In genomic region chr12:68240079-68240478, GRCh38 we compare ENCODE assay signal across 11 cellular contexts. TPM values are rescaled to one million over a fixed set of nuclear protein-coding genes. Genes with fewer than 3 reads are reported as not detected.
A peak's percentile ranks its signal among the peaks of the same experiment; 100 is the strongest.
DNase-seq lines count a peak whose midpoint lies in the region; ATAC-seq, FAIRE-seq and TF ChIP-seq lines count a peak whose summit lies in the region.
"Had no signal": no experiment of that assay in that cellular context is flagged by ENCODE, and none has a peak within 500 bp of the region (broad histone marks: within the 10 kb centered on the region; RNA-seq: fewer than 3 reads in every experiment).

No MANE protein-coding gene starts in this region.

- CTCF ChIA-PET in BJ (lab: Yijun Ruan, JAX) = no interaction called here
- CTCF ChIA-PET in IMR-90 (lab: Yijun Ruan, JAX) = no interaction called here
- CTCF ChIA-PET in K562 (lab: Yijun Ruan, JAX; ENCODE audit: low intra/inter-chr PET ratio) = no interaction called here

- H3K79me2 ChIP-seq in K562 (ENCODE audit: control insufficient read depth, insufficient read depth, low read length) = no peaks in the 10 kb centered on the region

- H2AK5ac ChIP-seq in IMR-90 (ENCODE audit: low read depth, low read length) = no peak overlapping the region

- H3K27me3 ChIP-seq in BJ (ENCODE audit: control insufficient read depth, insufficient read depth, low read length) (no peaks in the 10 kb centered on the region), IMR-90 (ENCODE audit: control insufficient read depth, insufficient read depth, low read length) (no peaks in the 10 kb centered on the region), K562 (ENCODE audit: control insufficient read depth in 2 of 2, insufficient read depth in 2 of 2, low read length in 2 of 2) (no peaks in the 10 kb centered on the region), spleen (replicated peaks in 1 of 7) (no peaks in the 10 kb centered on the region)

- no peak overlapping the region for H3K14ac ChIP-seq in IMR-90 (replicated peaks; ENCODE audit: low read depth, low read length)

- POLR2A ChIA-PET in BJ (lab: Charles Lee) = no interaction called here
- POLR2A ChIA-PET in IMR-90 (lab: Charles Lee; ENCODE audit: unreplicated experiment) = no interaction called here
- POLR2A ChIA-PET in K562 (lab: Yijun Ruan, JAX) = no interaction called here

- H3K4me3 ChIP-seq in BJ (ENCODE audit: low read depth, low read length) = no peak overlapping the region
- no peak overlapping the region for H3K4me3 ChIP-seq in IMR-90 (ENCODE audit: insufficient read depth, low read depth, low read length)
- H3K4me3 ChIP-seq in K562 = no peak overlapping the region
- H3K4me3 ChIP-seq in mesodermal cell (ENCODE audit: extremely low read depth, insufficient read depth, low read length, poor library complexity, severe bottlenecking) = no peak overlapping the region
- H3K4me3 ChIP-seq in spleen = no peak overlapping the region
- H3K4me3 ChIP-seq: psoas muscle, thoracic aorta had no signal

- no peak for TF ChIP-seq POLR2A in IMR-90 (IDR thresholded peaks at IDR 0.05; ENCODE audit: low read depth, low read length)
- TF ChIP-seq POLR2A in K562 (conservative IDR thresholded peaks at IDR 0.05) = no peak
- TF ChIP-seq POLR2A in spleen (IDR thresholded peaks at IDR 0.05) = no peak

- H3K4ac ChIP-seq in IMR-90 (ENCODE audit: low read depth, low read length) = 0 out of 2 replicates have a peak overlapping the region, but pooled peaks have one; percentile 1

- no peak overlapping the region for H3K9ac ChIP-seq in IMR-90 (ENCODE audit: low read depth, low read length)
- H3K9ac ChIP-seq in K562 (ENCODE audit: insufficient read depth in 1 of 2, low read depth in 2 of 2, low read length in 2 of 2) = no peak overlapping the region

- no peaks in the 10 kb centered on the region for H3K36me3 ChIP-seq in BJ (ENCODE audit: control insufficient read depth, insufficient read depth, low read length)
- H3K36me3 ChIP-seq in IMR-90 (ENCODE audit: control insufficient read depth, insufficient read depth, low read length) = no peaks in the 10 kb centered on the region
- H3K36me3 ChIP-seq in K562 (ENCODE audit: control insufficient read depth, insufficient read depth, low read length) = no peaks in the 10 kb centered on the region
- H3K36me3 ChIP-seq in mesodermal cell (ENCODE audit: control insufficient read depth, insufficient read depth, low read length) = no peaks in the 10 kb centered on the region
- no peaks in the 10 kb centered on the region for H3K36me3 ChIP-seq in spleen
- H3K36me3 ChIP-seq: thoracic aorta had no signal

- H3K56ac ChIP-seq in IMR-90 (ENCODE audit: extremely low read depth, insufficient read depth, low read length) = no peak overlapping the region

- peak overlapping the region; percentile 13; the same call in 1 of the 2 replicates for H3K18ac ChIP-seq in IMR-90 (ENCODE audit: low read depth, low read length)

- peak overlapping the region; percentile 38; the same call in 1 of the 2 replicates for H2BK20ac ChIP-seq in IMR-90 (ENCODE audit: low read depth, low read length)

- dilution Hi-C loops in IMR-90 (cut with HindIII; ENCODE audit: low sequenced_read_pairs, unreplicated experiment) = no loop called here

- H3K4me2 ChIP-seq in IMR-90 (ENCODE audit: low read depth, low read length) (0 out of 2 replicates have a peak overlapping the region, but pooled peaks have one; percentile 35), K562 (ENCODE audit: insufficient read depth, low read length) (no peak overlapping the region; the same call in 1 of the 2 replicates)

- H3K9me3 ChIP-seq in IMR-90 (ENCODE audit: control insufficient read depth, insufficient read depth, low read length) = no peaks in the 10 kb centered on the region
- H3K9me3 ChIP-seq in K562 (replicated peaks; ENCODE audit: control insufficient read depth, insufficient read depth, low read depth, low read length) = no peaks in the 10 kb centered on the region
- H3K9me3 ChIP-seq in mesodermal cell (ENCODE audit: control insufficient read depth, low read length) = no peaks in the 10 kb centered on the region
- H3K9me3 ChIP-seq in spleen = no peaks in the 10 kb centered on the region
- H3K9me3 ChIP-seq: psoas muscle, thoracic aorta had no signal

- in situ Hi-C loops in IMR-90 (cut with MboI; ENCODE audit: low sequenced_read_pairs) = no loop called here
- in situ Hi-C loops in K562 (cut with MboI) = no loop called here

- ATAC-seq in IMR-90 (ENCODE audit: low read depth) = peak; percentile 77
- peak; percentile 70 for ATAC-seq in K562
- no peak for ATAC-seq in HG02973 (IDR thresholded peaks at IDR 0.05; ENCODE audit: unreplicated experiment)
- no peak for ATAC-seq in Right ventricle myocardium superior (ENCODE audit: poor library complexity)
- ATAC-seq: psoas muscle had no signal

- intact Hi-C loops in IMR-90 (cut with micrococcal nuclease) (loop anchor here (2.0 kb wide), 1 partner anchor 39 kb away; no protein-coding TSS in a partner anchor), K562 (cut with micrococcal nuclease) (no loop called here), spleen (cut with DNase I; ENCODE audit: low total_unique reads) (no loop called here), Right ventricle myocardium superior (cut with DNase I) (no loop called here)

- H4K91ac ChIP-seq in IMR-90 (ENCODE audit: insufficient read depth, low read depth, low read length) = no peak overlapping the region

- no peak for TF ChIP-seq RAD21 in IMR-90 (IDR thresholded peaks at IDR 0.05; ENCODE audit: low read length)
- peak in 1 of 2 experiments; percentile 18; a peak in 1 of 4 replicates for TF ChIP-seq RAD21 in K562 (CRISPR knock-in tag; conservative IDR thresholded peaks at IDR 0.05 in 1 of 2, IDR thresholded peaks at IDR 0.05 in 1 of 2)

- H3K23ac ChIP-seq in IMR-90 (ENCODE audit: low read depth, low read length) = no peak overlapping the region

- H2BK120ac ChIP-seq in IMR-90 (ENCODE audit: low read depth, low read length) = no peak overlapping the region

- no peak overlapping the region for H2AK9ac ChIP-seq in IMR-90 (replicated peaks; ENCODE audit: low read depth, low read length, poor library complexity)

- FAIRE-seq in K562 (lab: Jason Lieb, UNC) = peak; percentile 80

- no peaks in the 10 kb centered on the region for H3K79me1 ChIP-seq in IMR-90 (ENCODE audit: low read depth in 1 of 2, low read length in 2 of 2)

- H2BK5ac ChIP-seq in IMR-90 (ENCODE audit: low read depth, low read length, poor library complexity, severe bottlenecking) = peak overlapping the region; percentile 3

- peaks cover 8% of the 10 kb centered on the region for H3K4me1 ChIP-seq in IMR-90 (ENCODE audit: control insufficient read depth, insufficient read depth, low read length)
- H3K4me1 ChIP-seq in K562 (replicated peaks in 1 of 2; ENCODE audit: control insufficient read depth in 2 of 2, insufficient read depth in 2 of 2, low read length in 2 of 2) = peaks cover 0 to 8% of the 10 kb centered on the region in 2 experiments; a peak in 3 of 5 replicates
- H3K4me1 ChIP-seq in mesodermal cell (ENCODE audit: control insufficient read depth, insufficient read depth, low read length, poor library complexity, severe bottlenecking) = peaks cover 6% of the 10 kb centered on the region
- H3K4me1 ChIP-seq in spleen = peaks cover 0 to 37% (median 28%) of the 10 kb centered on the region in 6 donors

- H3K9me1 ChIP-seq in IMR-90 (ENCODE audit: insufficient read depth, low read length) = 0 out of 2 replicates have a peak, but pooled peaks cover 5% of the 10 kb centered on the region
- no peaks in the 10 kb centered on the region for H3K9me1 ChIP-seq in K562 (ENCODE audit: control insufficient read depth, insufficient read depth, low read length)

- peak; percentile 82 for DNase-seq in BJ (ENCODE audit: low read depth)
- peak; percentile 82 for DNase-seq in IMR-90
- peak in 3 of 4 experiments; percentile 14 to 48 (median 22) for DNase-seq in K562 (ENCODE audit: extremely low read depth in 1 of 4, low spot score in 3 of 4)
- DNase-seq in HUDEP-2 (lab: John Stamatoyannopoulos, UW; ENCODE audit: unreplicated experiment in 76 of 76) = no peak
- no peak for DNase-seq in spleen
- no peak for DNase-seq in Right ventricle myocardium superior
- DNase-seq: NCI-H187, psoas muscle had no signal

- no peak overlapping the region; a peak in 1 of 4 replicates for H4K8ac ChIP-seq in IMR-90 (ENCODE audit: low read depth in 2 of 2, low read length in 2 of 2)

- BruUV-seq in IMR-90 (replicated peaks; lab: Mats Ljungman, UMichigan) = no TSS peak
- no TSS peak for BruUV-seq in K562 (replicated peaks; lab: Mats Ljungman, UMichigan)

- TF ChIP-seq CTCF in BJ (IDR thresholded peaks at IDR 0.05; ENCODE audit: insufficient read depth, low read depth, low read length) = 0 out of 2 replicates have a peak, but pooled peaks have one; percentile 13
- no peak for TF ChIP-seq CTCF in IMR-90 (conservative IDR thresholded peaks at IDR 0.05; ENCODE audit: low read depth, low read length)
- no peak for TF ChIP-seq CTCF in K562 (IDR thresholded peaks at IDR 0.05 in 2 of 3, conservative IDR thresholded peaks at IDR 0.05 in 1 of 3; ENCODE audit: insufficient read depth in 2 of 3, low read depth in 1 of 3, low read length in 3 of 3)
- no peak for TF ChIP-seq CTCF in spleen (IDR thresholded peaks at IDR 0.05 in 8 of 11, conservative IDR thresholded peaks at IDR 0.05 in 3 of 11)

- H4K20me1 ChIP-seq in IMR-90 (ENCODE audit: insufficient read depth, low read length) (no peaks in the 10 kb centered on the region), K562 (replicated peaks; ENCODE audit: control insufficient read depth, insufficient read depth, low read length) (no peaks in the 10 kb centered on the region)

- H2BK15ac ChIP-seq in IMR-90 (ENCODE audit: low read depth, low read length) = no peak overlapping the region

- no peak for TF ChIP-seq EP300 in K562 (IDR thresholded peaks at IDR 0.05; ENCODE audit: low read length)

- peak overlapping the region; percentile 49 for H4K5ac ChIP-seq in IMR-90 (ENCODE audit: low read depth, low read length)

- 10% methylated on average over 1 of the region's 1 CpG; no CpG with 5 or more reads in 1 of the 2 experiments for WGBS in IMR-90 (ENCODE audit: extremely low coverage in 2 of 2, insufficient read length in 1 of 2), 2 experiments
- WGBS in K562 (ENCODE audit: insufficient coverage, low coverage, missing lambda C conversion rate) = 0% methylated on average over 1 of the region's 1 CpG
- WGBS in mesodermal cell (ENCODE audit: insufficient coverage in 2 of 2), 2 experiments = 55 to 79% methylated on average over 1 of the region's 1 CpG
- WGBS in spleen, 5 donors = 67 to 94% (median 89%) methylated on average over 1 of the region's 1 CpG

- H2AFZ ChIP-seq in IMR-90 (replicated peaks; ENCODE audit: low read length, poor library complexity) = peak overlapping the region; percentile 2
- H2AFZ ChIP-seq in K562 (ENCODE audit: low read depth, low read length) = no peak overlapping the region

- H3K27ac ChIP-seq in IMR-90 (ENCODE audit: insufficient read depth, low read length) = no peak overlapping the region
- H3K27ac ChIP-seq in K562 (ENCODE audit: extremely low read depth, low read depth, low read length) = no peak overlapping the region
- H3K27ac ChIP-seq in mesodermal cell (ENCODE audit: low read depth, low read length, severe bottlenecking) = peak overlapping the region; percentile 59
- peak overlapping the region in 4 of 8 donors; percentile 65 to 81 (median 73) for H3K27ac ChIP-seq in spleen
- H3K27ac ChIP-seq: psoas muscle, thoracic aorta had no signal

RNA-seq across cellular contexts. Expression of gene IL22, which starts 13.3 kb away (rescaled TPM):
- polyA plus RNA-seq in BJ (2011; rRNA removed) (not detected in 2 replicates), IMR-90 (2012; rRNA removed) (not detected in 2 replicates), K562 (2011; rRNA removed) (not detected in 2 replicates), K562 (2014; fragmentation: Illumina TruSeq; extraction: Trizol) (not detected in 2 replicates), K562 (2014; fragmentation: Nextera tagmentation; extraction: Ambion mirVana) (not detected), K562 (2014; rRNA removed) (not detected in 2 replicates), spleen (not detected)
- not detected in 2 replicates for polyA minus RNA-seq in BJ (2011; rRNA and poly(A)+ RNA removed)
- total RNA-seq in IMR-90 (2012; rRNA removed) (not detected in 2 replicates), K562 (2014; rRNA removed) (not detected in 2 replicates), K562 (2014; rRNA removed; fragmentation: Illumina TruSeq; extraction: Trizol) (not detected in 2 replicates), K562 (2015; rRNA removed; fragmentation: Illumina TruSeq; extraction: Trizol) (not detected in 2 replicates), K562 (2021) (not detected in 2 replicates), spleen (not detected), Right ventricle myocardium superior (not detected)
- polyA plus RNA-seq in IMR-90 (2012; cell fraction: cytosol; rRNA removed) = not detected in 2 replicates
- polyA plus RNA-seq in IMR-90 (2012; cell fraction: nucleus; rRNA removed; ENCODE audit: low replicate concordance) = not detected in 2 replicates
- not detected in 2 replicates for total RNA-seq in K562 (2011; cell fraction: chromatin; rRNA removed; ENCODE audit: low replicate concordance)
- not detected in 2 replicates for total RNA-seq in K562 (2011; cell fraction: nucleolus; rRNA removed)
- not detected in 2 replicates for total RNA-seq in K562 (2011; cell fraction: nucleoplasm; rRNA removed)
- polyA plus RNA-seq in K562 (2011; cell fraction: cytosol; rRNA removed) = not detected in 2 replicates
- polyA plus RNA-seq in K562 (2011; cell fraction: nucleus; rRNA removed) = not detected in 2 replicates
- polyA plus RNA-seq in K562 (2012) = not detected in 2 replicates
- not detected in 2 replicates for polyA minus RNA-seq in K562 (2011; rRNA and poly(A)+ RNA removed)
- not detected in 2 replicates for polyA minus RNA-seq in K562 (2011; cell fraction: cytosol; rRNA and poly(A)+ RNA removed)
- not detected in 2 replicates for polyA minus RNA-seq in K562 (2011; cell fraction: nucleus; rRNA and poly(A)+ RNA removed)
- polyA plus RNA-seq in mesodermal cell (2013, experiment 1 of 2) = not detected
- not detected for polyA plus RNA-seq in mesodermal cell (2013, experiment 2 of 2)
- total RNA-seq: psoas muscle, thoracic aorta had no signal
- polyA plus RNA-seq: psoas muscle had no signal

RNA-seq across cellular contexts. Expression of gene IL26, which starts 14.5 kb away (rescaled TPM):
- polyA plus RNA-seq in BJ (2011; rRNA removed) = not detected in 2 replicates
- polyA minus RNA-seq in BJ (2011; rRNA and poly(A)+ RNA removed) = not detected in 2 replicates
- total RNA-seq in IMR-90 (2012; rRNA removed) = not detected in 2 replicates
- polyA plus RNA-seq in IMR-90 (2012; rRNA removed) = not detected in 2 replicates
- not detected in 2 replicates for polyA plus RNA-seq in IMR-90 (2012; cell fraction: cytosol; rRNA removed)
- not detected in 2 replicates for polyA plus RNA-seq in IMR-90 (2012; cell fraction: nucleus; rRNA removed; ENCODE audit: low replicate concordance)
- not detected in 2 replicates for total RNA-seq in K562 (2011; cell fraction: chromatin; rRNA removed; ENCODE audit: low replicate concordance)
- total RNA-seq in K562 (2011; cell fraction: nucleolus; rRNA removed) = not detected in 2 replicates
- total RNA-seq in K562 (2011; cell fraction: nucleoplasm; rRNA removed) = not detected in 2 replicates
- total RNA-seq in K562 (2014; rRNA removed) = not detected in 2 replicates
- total RNA-seq in K562 (2014; rRNA removed; fragmentation: Illumina TruSeq; extraction: Trizol) = not detected in 2 replicates
- not detected in 2 replicates for total RNA-seq in K562 (2015; rRNA removed; fragmentation: Illumina TruSeq; extraction: Trizol)
- not detected in 2 replicates for total RNA-seq in K562 (2021)
- polyA plus RNA-seq in K562 (2011; rRNA removed) = not detected in 2 replicates
- not detected in 2 replicates for polyA plus RNA-seq in K562 (2011; cell fraction: cytosol; rRNA removed)
- polyA plus RNA-seq in K562 (2011; cell fraction: nucleus; rRNA removed) = not detected in 2 replicates
- not detected in 2 replicates for polyA plus RNA-seq in K562 (2012)
- not detected in 2 replicates for polyA plus RNA-seq in K562 (2014; fragmentation: Illumina TruSeq; extraction: Trizol)
- polyA plus RNA-seq in K562 (2014; fragmentation: Nextera tagmentation; extraction: Ambion mirVana) = not detected
- not detected in 2 replicates for polyA plus RNA-seq in K562 (2014; rRNA removed)
- not detected in 2 replicates for polyA minus RNA-seq in K562 (2011; rRNA and poly(A)+ RNA removed)
- not detected in 2 replicates for polyA minus RNA-seq in K562 (2011; cell fraction: cytosol; rRNA and poly(A)+ RNA removed)
- not detected in 2 replicates for polyA minus RNA-seq in K562 (2011; cell fraction: nucleus; rRNA and poly(A)+ RNA removed)
- not detected for polyA plus RNA-seq in mesodermal cell (2013, experiment 1 of 2)
- polyA plus RNA-seq in mesodermal cell (2013, experiment 2 of 2) = not detected
- total RNA-seq in spleen = under 1 TPM in 1 of 7 donors, not detected in 6; 0.27 TPM
- polyA plus RNA-seq in spleen = not detected
- not detected for total RNA-seq in Right ventricle myocardium superior
- total RNA-seq: psoas muscle, thoracic aorta had no signal
- polyA plus RNA-seq: psoas muscle had no signal

Comparison
In these comparisons a context has a peak if more than half of its experiments do, and no peak if none do; other contexts are left out.
1. DNase-seq: peak in BJ (single experiment), IMR-90 (single experiment) and K562 (3 of 4); none in HUDEP-2 (0 of 76), spleen (single experiment) and Right ventricle myocardium superior (single experiment).
2. ATAC-seq: peak in IMR-90 (single experiment) and K562 (single experiment); none in HG02973 (single experiment) and Right ventricle myocardium superior (single experiment).